7 cellular contexts compared by ENCODE assay signal in genomic region chr16:571081-571747, GRCh38. TPM values are rescaled to one million over a fixed set of nuclear protein-coding genes. Genes with fewer than 3 reads are reported as not detected.
A peak's percentile ranks its signal among the peaks of the same experiment; 100 is the strongest.
DNase-seq lines count a peak whose midpoint lies in the region; ATAC-seq, FAIRE-seq and TF ChIP-seq lines count a peak whose summit lies in the region.
"Not testable (repeated sequence)": the region's sequence is repeated elsewhere in the genome, so short reads cannot be mapped to it uniquely, and the experiment has no call there.
"Had no signal": no experiment of that assay in that cellular context is flagged by ENCODE, and none has a peak within 500 bp of the region (broad histone marks: within the 10 kb centered on the region; RNA-seq: fewer than 3 reads in every experiment).

No MANE protein-coding gene starts in this region.

- H3K27ac ChIP-seq in dorsolateral prefrontal cortex; HepG2 (ENCODE audit: extremely low read length, insufficient read depth, low read length): not testable (repeated sequence)

- H4K20me1 ChIP-seq in HepG2 (ENCODE audit: insufficient read depth, low read length): not testable (repeated sequence)

- intact Hi-C loops in activated CD8-positive, alpha-beta T cell treated with anti-CD3 and anti-CD28 coated beads for 36 hours (cut with micrococcal nuclease); dorsolateral prefrontal cortex (cut with DNase I); HepG2 (cut with micrococcal nuclease; ENCODE audit: unreplicated experiment): not testable (repeated sequence)

- CTCF ChIA-PET in activated CD8-positive, alpha-beta T cell treated with anti-CD3 and anti-CD28 coated beads for 36 hours (lab: Charles Lee): interaction anchor here (0.6 kb wide), 1 partner anchor 22 kb away, joined by 3 read pairs; no protein-coding TSS in a partner anchor
- CTCF ChIA-PET in HepG2 (lab: Yijun Ruan, JAX; ENCODE audit: low intra/inter-chr PET ratio, low total read pairs): not testable (repeated sequence)

- not testable (repeated sequence) for TF ChIP-seq EP300 in HepG2 (IDR thresholded peaks at IDR 0.05; ENCODE audit: low read depth in 2 of 2, low read length in 2 of 2); HepG2 (CRISPR knock-in tag; IDR thresholded peaks at IDR 0.05; ENCODE audit: borderline replicate concordance)

- H3K4me2 ChIP-seq in HepG2 (ENCODE audit: low read depth, low read length): peak overlapping the region; percentile 88

- H3K36me3 Mint-ChIP-seq in activated CD8-positive, alpha-beta T cell treated with anti-CD3 and anti-CD28 coated beads for 36 hours (ENCODE audit: low read depth); stimulated activated naive B cell treated with anti-CD40 and anti-IgM and Interleukin-4, amounts not matched to agents 10 μg/mL and 1 μg/mL and 100 μg/mL, for 72 hours: not testable (repeated sequence)

- H3K27ac Mint-ChIP-seq in activated CD8-positive, alpha-beta T cell treated with anti-CD3 and anti-CD28 coated beads for 36 hours: peak overlapping the region; percentile 10
- peak overlapping the region; percentile 69 for H3K27ac Mint-ChIP-seq in stimulated activated naive B cell treated with anti-CD40 and anti-IgM and Interleukin-4, amounts not matched to agents 10 μg/mL and 1 μg/mL and 100 μg/mL, for 72 hours

- TF ChIP-seq POLR2A in HepG2 (IDR thresholded peaks at IDR 0.05; ENCODE audit: insufficient read depth in 1 of 2, low read depth in 2 of 2, low read length in 2 of 2): not testable (repeated sequence)

- 85% methylated on average over 13 of the region's 17 CpGs for whole genome bisulfite sequencing in HepG2 (ENCODE audit: low lambda C conversion rate)

- not testable (repeated sequence) for H3K9me3 Mint-ChIP-seq in activated CD8-positive, alpha-beta T cell treated with anti-CD3 and anti-CD28 coated beads for 36 hours; stimulated activated naive B cell treated with anti-CD40 and anti-IgM and Interleukin-4, amounts not matched to agents 10 μg/mL and 1 μg/mL and 100 μg/mL, for 72 hours

- POLR2A ChIA-PET in activated CD8-positive, alpha-beta T cell treated with anti-CD3 and anti-CD28 coated beads for 36 hours (lab: Charles Lee): interaction anchor here (1.0 to 2.0 kb wide), 4 partner anchors 16 to 19 kb away, joined by 3 to 8 read pairs (median 6); no protein-coding TSS in a partner anchor
- POLR2A ChIA-PET in HepG2 (lab: Yijun Ruan, JAX): not testable (repeated sequence)

- not testable (repeated sequence) for FAIRE-seq in HepG2 (lab: Jason Lieb, UNC)

- peaks cover 45% of the 10 kb centered on the region for H3K4me1 ChIP-seq in HepG2 (ENCODE audit: insufficient read depth, low read length)

- H3K9me3 ChIP-seq in HepG2 (ENCODE audit: low read length): not testable (repeated sequence)

- peaks cover 29% of the 10 kb centered on the region for H3K4me1 Mint-ChIP-seq in activated CD8-positive, alpha-beta T cell treated with anti-CD3 and anti-CD28 coated beads for 36 hours (ENCODE audit: low read depth)
- peaks cover 31 to 46% of the 10 kb centered on the region in 2 donors for H3K4me1 Mint-ChIP-seq in stimulated activated naive B cell treated with anti-CD40 and anti-IgM and Interleukin-4, amounts not matched to agents 10 μg/mL and 1 μg/mL and 100 μg/mL, for 72 hours

- BruUV-seq in HepG2 (replicated peaks; lab: Mats Ljungman, UMichigan): not testable (repeated sequence)

- TF ChIP-seq RAD21 in HepG2 (CRISPR knock-in tag; IDR thresholded peaks at IDR 0.05): not testable (repeated sequence)

- H3K4me3 ChIP-seq in dorsolateral prefrontal cortex: peak overlapping the region in 32 of 59 donors; percentile 64 to 95 (median 84)
- peak overlapping the region in 2 of 3 experiments; percentile 88 to 92; a peak in 3 of 6 replicates for H3K4me3 ChIP-seq in HepG2 (replicated peaks in 1 of 3; ENCODE audit: insufficient read depth in 1 of 3, low read depth in 2 of 3, low read length in 3 of 3)

- H3K79me2 ChIP-seq in HepG2 (ENCODE audit: insufficient read depth, low read length): not testable (repeated sequence)

- peak overlapping the region; percentile 79 for H3K4me3 Mint-ChIP-seq in activated CD8-positive, alpha-beta T cell treated with anti-CD3 and anti-CD28 coated beads for 36 hours
- peak overlapping the region; percentile 81 to 82 for H3K4me3 Mint-ChIP-seq in stimulated activated naive B cell treated with anti-CD40 and anti-IgM and Interleukin-4, amounts not matched to agents 10 μg/mL and 1 μg/mL and 100 μg/mL, for 72 hours

- H3K9ac ChIP-seq in HepG2 (ENCODE audit: insufficient read depth, low read depth, low read length): peak overlapping the region; percentile 80; the same call in 1 of the 2 replicates

- not testable (repeated sequence) for TF ChIP-seq CTCF in activated CD8-positive, alpha-beta T cell treated with anti-CD3 and anti-CD28 coated beads for 36 hours (IDR thresholded peaks at IDR 0.05); dorsolateral prefrontal cortex (IDR thresholded peaks at IDR 0.05 in 54 of 56, conservative IDR thresholded peaks at IDR 0.05 in 2 of 56; ENCODE audit: low read depth in 1 of 56, partially characterized antibody in 56 of 56); HepG2 (CRISPR knock-in tag; IDR thresholded peaks at IDR 0.05)

- not testable (repeated sequence) for H3K36me3 ChIP-seq in HepG2 (replicated peaks in 1 of 2; ENCODE audit: control insufficient read depth in 1 of 2, insufficient read depth in 2 of 2, low read length in 2 of 2)

- not testable (repeated sequence) for H2AFZ ChIP-seq in HepG2 (ENCODE audit: low read length)

- not testable (repeated sequence) for H3K27me3 Mint-ChIP-seq in activated CD8-positive, alpha-beta T cell treated with anti-CD3 and anti-CD28 coated beads for 36 hours; stimulated activated naive B cell treated with anti-CD40 and anti-IgM and Interleukin-4, amounts not matched to agents 10 μg/mL and 1 μg/mL and 100 μg/mL, for 72 hours

- H3K27me3 ChIP-seq in dorsolateral prefrontal cortex; HepG2 (ENCODE audit: control insufficient read depth in 1 of 2, insufficient read depth in 2 of 2, low read length in 2 of 2): not testable (repeated sequence)

- in situ Hi-C loops in HepG2 (cut with HindIII; ENCODE audit: extremely low pct_ligation_motif_present, low pct_unique_long_range_greater_than_20kb): not testable (repeated sequence)

- DNase-seq in DMS79 (lab: John Stamatoyannopoulos, UW) (peak; percentile 49), MV-4-11 (lab: John Stamatoyannopoulos, UW) (peak; percentile 65)
- DNase-seq in activated CD8-positive, alpha-beta T cell treated with anti-CD3 and anti-CD28 coated beads for 36 hours; dorsolateral prefrontal cortex; HepG2 (ENCODE audit: low spot score); stimulated activated naive B cell treated with anti-CD40 and anti-IgM and Interleukin-4, amounts not matched to agents 10 μg/mL and 1 μg/mL and 100 μg/mL, for 72 hours: not testable (repeated sequence)

- ATAC-seq in activated CD8-positive, alpha-beta T cell treated with anti-CD3 and anti-CD28 coated beads for 36 hours; HepG2; stimulated activated naive B cell treated with anti-CD40 and anti-IgM and Interleukin-4, amounts not matched to agents 10 μg/mL and 1 μg/mL and 100 μg/mL, for 72 hours (replicated peaks): not testable (repeated sequence)

RNA-seq across cellular contexts. Expression of gene PIGQ, which starts 1.4 kb away (rescaled TPM):
- 10 to 100 TPM; 18.5 to 18.6 TPM for total RNA-seq in activated CD8-positive, alpha-beta T cell treated with anti-CD3 and anti-CD28 coated beads for 36 hours
- total RNA-seq in dorsolateral prefrontal cortex (100 to 1,000 TPM in 8 of 120 experiments, 10 to 100 TPM in 112; 51.5 to 125 (median 72.9) TPM), HepG2 (2016; rRNA removed; fragmentation: Illumina TruSeq; extraction: Trizol) (8.4 and 19.7 TPM in 2 replicates)
- total RNA-seq in HepG2 (2016; cell fraction: cytosol; rRNA removed; fragmentation: Illumina TruSeq; extraction: Trizol; ENCODE audit: low read depth): 7.5 and 10.0 TPM in 2 replicates
- 7.4 and 18.9 TPM in 2 replicates for total RNA-seq in HepG2 (2016; cell fraction: insoluble cytoplasmic fraction; rRNA removed; fragmentation: Illumina TruSeq; extraction: Trizol)
- total RNA-seq in HepG2 (2016; cell fraction: membrane; rRNA removed; fragmentation: Illumina TruSeq; extraction: Trizol): 13.0 and 18.2 TPM in 2 replicates
- total RNA-seq in HepG2 (2016; cell fraction: nucleus; rRNA removed; fragmentation: Illumina TruSeq; extraction: Trizol): 16.8 and 19.0 TPM in 2 replicates
- 7.7 and 13.6 TPM in 2 replicates for polyA plus RNA-seq in HepG2 (2011; rRNA removed)
- polyA plus RNA-seq in HepG2 (2011; cell fraction: cytosol; rRNA removed): 7.2 and 11.6 TPM in 2 replicates
- polyA plus RNA-seq in HepG2 (2011; cell fraction: nucleus; rRNA removed): 70.8 and 80.2 TPM in 2 replicates
- polyA plus RNA-seq in HepG2 (2012): 6.7 and 8.5 TPM in 2 replicates
- polyA plus RNA-seq in HepG2 (2016; cell fraction: cytosol; fragmentation: Illumina TruSeq; extraction: Trizol; ENCODE audit: low read depth): 6.3 and 7.2 TPM in 2 replicates
- 6.9 and 8.3 TPM in 2 replicates for polyA plus RNA-seq in HepG2 (2016; cell fraction: insoluble cytoplasmic fraction; fragmentation: Illumina TruSeq; extraction: Trizol; ENCODE audit: low read depth)
- polyA plus RNA-seq in HepG2 (2016; cell fraction: membrane; fragmentation: Illumina TruSeq; extraction: Trizol; ENCODE audit: low read depth): 10.4 and 10.8 TPM in 2 replicates
- polyA plus RNA-seq in HepG2 (2016; cell fraction: nucleus; fragmentation: Illumina TruSeq; extraction: Trizol; ENCODE audit: insufficient read depth, low read depth): 31.7 and 36.7 TPM in 2 replicates
- polyA minus RNA-seq in HepG2 (2011; rRNA and poly(A)+ RNA removed; ENCODE audit: low replicate concordance): 38.0 and 89.1 TPM in 2 replicates
- polyA minus RNA-seq in HepG2 (2011; cell fraction: cytosol; rRNA and poly(A)+ RNA removed): 8.1 and 11.1 TPM in 2 replicates
- 13.6 and 14.0 TPM in 2 replicates for polyA minus RNA-seq in HepG2 (2011; cell fraction: nucleus; rRNA and poly(A)+ RNA removed)

RNA-seq across cellular contexts. Expression of gene NHLRC4, which starts 4.4 kb away (rescaled TPM):
- total RNA-seq in activated CD8-positive, alpha-beta T cell treated with anti-CD3 and anti-CD28 coated beads for 36 hours: under 1 TPM; 0.41 to 0.72 TPM
- total RNA-seq in dorsolateral prefrontal cortex (1 to 10 TPM in 19 of 120 experiments, under 1 TPM in 97, not detected in 4; 0.20 to 1.6 (median 0.60) TPM), HepG2 (2016; rRNA removed; fragmentation: Illumina TruSeq; extraction: Trizol) (0.40 and 0.48 TPM in 2 replicates)
- total RNA-seq in HepG2 (2016; cell fraction: cytosol; rRNA removed; fragmentation: Illumina TruSeq; extraction: Trizol; ENCODE audit: low read depth): not detected in 2 replicates
- total RNA-seq in HepG2 (2016; cell fraction: insoluble cytoplasmic fraction; rRNA removed; fragmentation: Illumina TruSeq; extraction: Trizol): 0.33 and 0.45 TPM in 2 replicates
- 0.10 and 0.22 TPM in 2 replicates for total RNA-seq in HepG2 (2016; cell fraction: membrane; rRNA removed; fragmentation: Illumina TruSeq; extraction: Trizol)
- 0.22 TPM in 1 of 2 replicates, not detected in the other for total RNA-seq in HepG2 (2016; cell fraction: nucleus; rRNA removed; fragmentation: Illumina TruSeq; extraction: Trizol)
- 0.59 and 1.1 TPM in 2 replicates for polyA plus RNA-seq in HepG2 (2011; rRNA removed)
- 0.71 and 1.2 TPM in 2 replicates for polyA plus RNA-seq in HepG2 (2011; cell fraction: cytosol; rRNA removed)
- 1.3 and 1.7 TPM in 2 replicates for polyA plus RNA-seq in HepG2 (2011; cell fraction: nucleus; rRNA removed)
- polyA plus RNA-seq in HepG2 (2012): 1.4 and 1.5 TPM in 2 replicates
- 0.09 TPM in 1 of 2 replicates, not detected in the other for polyA plus RNA-seq in HepG2 (2016; cell fraction: cytosol; fragmentation: Illumina TruSeq; extraction: Trizol; ENCODE audit: low read depth)
- polyA plus RNA-seq in HepG2 (2016; cell fraction: insoluble cytoplasmic fraction; fragmentation: Illumina TruSeq; extraction: Trizol; ENCODE audit: low read depth): 0.26 TPM in 2 replicates
- polyA plus RNA-seq in HepG2 (2016; cell fraction: membrane; fragmentation: Illumina TruSeq; extraction: Trizol; ENCODE audit: low read depth): not detected in 2 replicates
- polyA plus RNA-seq in HepG2 (2016; cell fraction: nucleus; fragmentation: Illumina TruSeq; extraction: Trizol; ENCODE audit: insufficient read depth, low read depth): not detected in 2 replicates
- polyA minus RNA-seq in HepG2 (2011; rRNA and poly(A)+ RNA removed; ENCODE audit: low replicate concordance): 1.4 TPM in 1 of 2 replicates, not detected in the other
- 0.40 and 0.88 TPM in 2 replicates for polyA minus RNA-seq in HepG2 (2011; cell fraction: cytosol; rRNA and poly(A)+ RNA removed)
- polyA minus RNA-seq in HepG2 (2011; cell fraction: nucleus; rRNA and poly(A)+ RNA removed): 0.13 and 0.25 TPM in 2 replicates

RNA-seq across cellular contexts. Expression of gene PRR35, which starts 11.0 kb away (rescaled TPM):
- not detected for total RNA-seq in activated CD8-positive, alpha-beta T cell treated with anti-CD3 and anti-CD28 coated beads for 36 hours
- under 1 TPM in 29 of 120 experiments, not detected in 91; 0.17 to 0.90 (median 0.28) TPM for total RNA-seq in dorsolateral prefrontal cortex
- total RNA-seq in HepG2 (2016; rRNA removed; fragmentation: Illumina TruSeq; extraction: Trizol): 0.07 TPM in 1 of 2 replicates, not detected in the other
- total RNA-seq in HepG2 (2016; cell fraction: cytosol; rRNA removed; fragmentation: Illumina TruSeq; extraction: Trizol; ENCODE audit: low read depth): not detected in 2 replicates
- total RNA-seq in HepG2 (2016; cell fraction: insoluble cytoplasmic fraction; rRNA removed; fragmentation: Illumina TruSeq; extraction: Trizol): not detected in 2 replicates
- not detected in 2 replicates for total RNA-seq in HepG2 (2016; cell fraction: membrane; rRNA removed; fragmentation: Illumina TruSeq; extraction: Trizol)
- total RNA-seq in HepG2 (2016; cell fraction: nucleus; rRNA removed; fragmentation: Illumina TruSeq; extraction: Trizol): not detected in 2 replicates
- polyA plus RNA-seq in HepG2 (2011; rRNA removed): 0.16 and 0.38 TPM in 2 replicates
- 0.23 and 0.28 TPM in 2 replicates for polyA plus RNA-seq in HepG2 (2011; cell fraction: cytosol; rRNA removed)
- polyA plus RNA-seq in HepG2 (2011; cell fraction: nucleus; rRNA removed): 0.81 and 1.2 TPM in 2 replicates
- polyA plus RNA-seq in HepG2 (2012): 0.63 and 0.74 TPM in 2 replicates
- not detected in 2 replicates for polyA plus RNA-seq in HepG2 (2016; cell fraction: cytosol; fragmentation: Illumina TruSeq; extraction: Trizol; ENCODE audit: low read depth)
- polyA plus RNA-seq in HepG2 (2016; cell fraction: insoluble cytoplasmic fraction; fragmentation: Illumina TruSeq; extraction: Trizol; ENCODE audit: low read depth): not detected in 2 replicates
- not detected in 2 replicates for polyA plus RNA-seq in HepG2 (2016; cell fraction: membrane; fragmentation: Illumina TruSeq; extraction: Trizol; ENCODE audit: low read depth)
- polyA plus RNA-seq in HepG2 (2016; cell fraction: nucleus; fragmentation: Illumina TruSeq; extraction: Trizol; ENCODE audit: insufficient read depth, low read depth): not detected in 2 replicates
- 0.12 TPM in 1 of 2 replicates, not detected in the other for polyA minus RNA-seq in HepG2 (2011; rRNA and poly(A)+ RNA removed; ENCODE audit: low replicate concordance)
- polyA minus RNA-seq in HepG2 (2011; cell fraction: cytosol; rRNA and poly(A)+ RNA removed): 0.35 and 0.40 TPM in 2 replicates
- polyA minus RNA-seq in HepG2 (2011; cell fraction: nucleus; rRNA and poly(A)+ RNA removed): not detected in 2 replicates
- total RNA-seq: sciatic nerve had no signal

RNA-seq across cellular contexts. Expression of gene RAB40C, which starts 18.7 kb away (rescaled TPM):
- 1 to 10 TPM; 8.1 to 8.8 TPM for total RNA-seq in activated CD8-positive, alpha-beta T cell treated with anti-CD3 and anti-CD28 coated beads for 36 hours
- 100 to 1,000 TPM in 1 of 120 experiments, 10 to 100 TPM in 119; 34.4 to 107 (median 63.1) TPM for total RNA-seq in dorsolateral prefrontal cortex
- 8.2 and 11.5 TPM in 2 replicates for total RNA-seq in HepG2 (2016; rRNA removed; fragmentation: Illumina TruSeq; extraction: Trizol)
- total RNA-seq in HepG2 (2016; cell fraction: cytosol; rRNA removed; fragmentation: Illumina TruSeq; extraction: Trizol; ENCODE audit: low read depth): 3.9 TPM in 2 replicates
- total RNA-seq in HepG2 (2016; cell fraction: insoluble cytoplasmic fraction; rRNA removed; fragmentation: Illumina TruSeq; extraction: Trizol): 7.7 and 10.5 TPM in 2 replicates
- total RNA-seq in HepG2 (2016; cell fraction: membrane; rRNA removed; fragmentation: Illumina TruSeq; extraction: Trizol): 9.2 and 9.7 TPM in 2 replicates
- 6.0 and 7.3 TPM in 2 replicates for total RNA-seq in HepG2 (2016; cell fraction: nucleus; rRNA removed; fragmentation: Illumina TruSeq; extraction: Trizol)
- 7.7 and 10.6 TPM in 2 replicates for polyA plus RNA-seq in HepG2 (2011; rRNA removed)
- 6.0 and 10.4 TPM in 2 replicates for polyA plus RNA-seq in HepG2 (2011; cell fraction: cytosol; rRNA removed)
- polyA plus RNA-seq in HepG2 (2011; cell fraction: nucleus; rRNA removed): 25.9 TPM in 2 replicates
- 7.0 and 9.0 TPM in 2 replicates for polyA plus RNA-seq in HepG2 (2012)
- 2.5 and 2.9 TPM in 2 replicates for polyA plus RNA-seq in HepG2 (2016; cell fraction: cytosol; fragmentation: Illumina TruSeq; extraction: Trizol; ENCODE audit: low read depth)
- 8.9 and 11.2 TPM in 2 replicates for polyA plus RNA-seq in HepG2 (2016; cell fraction: insoluble cytoplasmic fraction; fragmentation: Illumina TruSeq; extraction: Trizol; ENCODE audit: low read depth)
- polyA plus RNA-seq in HepG2 (2016; cell fraction: membrane; fragmentation: Illumina TruSeq; extraction: Trizol; ENCODE audit: low read depth): 6.5 and 6.8 TPM in 2 replicates
- polyA plus RNA-seq in HepG2 (2016; cell fraction: nucleus; fragmentation: Illumina TruSeq; extraction: Trizol; ENCODE audit: insufficient read depth, low read depth): 20.2 and 22.4 TPM in 2 replicates
- 15.3 and 16.9 TPM in 2 replicates for polyA minus RNA-seq in HepG2 (2011; rRNA and poly(A)+ RNA removed; ENCODE audit: low replicate concordance)
- 5.5 and 7.3 TPM in 2 replicates for polyA minus RNA-seq in HepG2 (2011; cell fraction: cytosol; rRNA and poly(A)+ RNA removed)
- polyA minus RNA-seq in HepG2 (2011; cell fraction: nucleus; rRNA and poly(A)+ RNA removed): 3.4 and 4.0 TPM in 2 replicates

RNA-seq across cellular contexts. Expression of gene CAPN15, which starts 43.7 kb away (rescaled TPM):
- total RNA-seq in activated CD8-positive, alpha-beta T cell treated with anti-CD3 and anti-CD28 coated beads for 36 hours: 10 to 100 TPM; 76.4 to 81.2 TPM
- 10 to 100 TPM; 18.8 to 69.8 (median 34.2) TPM for total RNA-seq in dorsolateral prefrontal cortex
- total RNA-seq in HepG2 (2016; rRNA removed; fragmentation: Illumina TruSeq; extraction: Trizol): 15.0 and 24.5 TPM in 2 replicates
- total RNA-seq in HepG2 (2016; cell fraction: cytosol; rRNA removed; fragmentation: Illumina TruSeq; extraction: Trizol; ENCODE audit: low read depth): 4.2 and 4.4 TPM in 2 replicates
- 12.6 and 24.1 TPM in 2 replicates for total RNA-seq in HepG2 (2016; cell fraction: insoluble cytoplasmic fraction; rRNA removed; fragmentation: Illumina TruSeq; extraction: Trizol)
- total RNA-seq in HepG2 (2016; cell fraction: membrane; rRNA removed; fragmentation: Illumina TruSeq; extraction: Trizol): 16.3 and 16.4 TPM in 2 replicates
- 14.9 and 20.4 TPM in 2 replicates for total RNA-seq in HepG2 (2016; cell fraction: nucleus; rRNA removed; fragmentation: Illumina TruSeq; extraction: Trizol)
- polyA plus RNA-seq in HepG2 (2011; rRNA removed): 14.9 and 22.2 TPM in 2 replicates
- polyA plus RNA-seq in HepG2 (2011; cell fraction: cytosol; rRNA removed): 11.3 and 22.6 TPM in 2 replicates
- polyA plus RNA-seq in HepG2 (2011; cell fraction: nucleus; rRNA removed): 103 and 145 TPM in 2 replicates
- polyA plus RNA-seq in HepG2 (2012): 17.6 and 19.5 TPM in 2 replicates
- 5.8 and 6.0 TPM in 2 replicates for polyA plus RNA-seq in HepG2 (2016; cell fraction: cytosol; fragmentation: Illumina TruSeq; extraction: Trizol; ENCODE audit: low read depth)
- 20.7 and 26.7 TPM in 2 replicates for polyA plus RNA-seq in HepG2 (2016; cell fraction: insoluble cytoplasmic fraction; fragmentation: Illumina TruSeq; extraction: Trizol; ENCODE audit: low read depth)
- polyA plus RNA-seq in HepG2 (2016; cell fraction: membrane; fragmentation: Illumina TruSeq; extraction: Trizol; ENCODE audit: low read depth): 16.3 and 19.3 TPM in 2 replicates
- 67.7 and 68.0 TPM in 2 replicates for polyA plus RNA-seq in HepG2 (2016; cell fraction: nucleus; fragmentation: Illumina TruSeq; extraction: Trizol; ENCODE audit: insufficient read depth, low read depth)
- polyA minus RNA-seq in HepG2 (2011; rRNA and poly(A)+ RNA removed; ENCODE audit: low replicate concordance): 22.1 and 60.1 TPM in 2 replicates
- 39.5 and 41.1 TPM in 2 replicates for polyA minus RNA-seq in HepG2 (2011; cell fraction: cytosol; rRNA and poly(A)+ RNA removed)
- 16.0 and 18.4 TPM in 2 replicates for polyA minus RNA-seq in HepG2 (2011; cell fraction: nucleus; rRNA and poly(A)+ RNA removed)
